Comparison of ENCODE assay signal across 23 cellular contexts in genomic region chr22:40261783-40262182, GRCh38.
DNase-seq lines count a peak whose midpoint lies in the region; ATAC-seq, FAIRE-seq and TF ChIP-seq lines count a peak whose summit lies in the region.
"Had no signal": no experiment of that assay in that cellular context is flagged by ENCODE, and none has a peak within 500 bp of the region (broad histone marks: within the 10 kb centered on the region; RNA-seq: fewer than 3 reads in every experiment).

No MANE protein-coding gene starts in this region.

- H2BK20ac ChIP-seq in H9 (ENCODE audit: low read depth, low read length, poor library complexity, severe bottlenecking): no peak overlapping the region

- H4K20me1 ChIP-seq in H9 (ENCODE audit: control insufficient read depth, insufficient read depth, insufficient read length): no peaks in the 10 kb centered on the region

- no CpG with 5 or more reads among the region's 21 CpGs for WGBS in H9 (ENCODE audit: extremely low coverage, insufficient read length, low lambda C conversion rate)

- H3K36me3 Mint-ChIP-seq in activated CD4-positive, alpha-beta T cell treated with anti-CD3 and anti-CD28 coated beads for 36 hours (ENCODE audit: low read depth): peaks cover 57% of the 10 kb centered on the region
- H3K36me3 Mint-ChIP-seq in T-helper 17 cell (ENCODE audit: low read depth) (peaks cover 15% of the 10 kb centered on the region), H9 (ENCODE audit: insufficient read depth in 1 of 3, low read depth in 3 of 3) (peaks cover 36 to 64% (median 59%) of the 10 kb centered on the region in 3 experiments)

- H4K5ac ChIP-seq in H9 (ENCODE audit: insufficient read length, low read depth, low read length): no peak overlapping the region

- no peak for FAIRE-seq in kidney (lab: Jason Lieb, UNC)
- FAIRE-seq: H54, HTR-8/SVneo had no signal

- DNase-seq in activated CD4-positive, alpha-beta T cell treated with anti-CD3 and anti-CD28 coated beads for 36 hours: no peak
- no peak for DNase-seq in activated CD4-positive, alpha-beta T cell treated with anti-CD3 and anti-CD28 coated beads for 1 hour
- DNase-seq in T-helper 17 cell: no peak
- DNase-seq in kidney: peak; percentile 73
- peak in 6 of 10 donors; percentile 14 to 87 (median 66) for DNase-seq in posterior cingulate gyrus
- DNase-seq in H9: no peak
- DNase-seq in NCI-H1694 (lab: John Stamatoyannopoulos, UW): no peak
- DNase-seq: Calu3; DMS79 treated with DMSO at 0.1 percent for 48 hours; KG1; MM.1S; NCI-H2029 treated with DMSO at 0.1 percent for 48 hours; NCI-H446 treated with DMSO at 0.1 percent for 48 hours; NCI-H526; NCI-H82; NK-92 treated with Interleukin-12 subunit alpha and Interleukin-12 subunit beta, amount 100 ng/mL, for 24 hours; PC-3; SJCRH30 had no signal

- H3K4me3 ChIP-seq in kidney (ENCODE audit: low read length in 2 of 2): no peak overlapping the region
- H3K4me3 ChIP-seq: SJCRH30 had no signal

- H2BK12ac ChIP-seq in H9 (ENCODE audit: insufficient read length, low read depth, low read length): no peak overlapping the region

- H3K4me1 ChIP-seq in kidney (ENCODE audit: control insufficient read depth in 1 of 2, insufficient read depth in 1 of 2, low read depth in 1 of 2, low read length in 2 of 2): peaks cover 7 to 11% of the 10 kb centered on the region in 2 donors
- H3K4me1 ChIP-seq in H9 (ENCODE audit: insufficient read depth, low read length): no peaks in the 10 kb centered on the region
- H3K4me1 ChIP-seq: SJCRH30 had no signal

- H4K91ac ChIP-seq in H9 (ENCODE audit: insufficient read length, low read depth, low read length): no peak overlapping the region

- intact Hi-C loops in activated CD4-positive, alpha-beta T cell treated with anti-CD3 and anti-CD28 coated beads for 36 hours (cut with DNase I, micrococcal nuclease): no loop called here
- intact Hi-C loops in kidney (cut with DNase I): no loop called here
- intact Hi-C loops in posterior cingulate gyrus (cut with DNase I): no loop called here

- H3K4me2 ChIP-seq in H9 (ENCODE audit: insufficient read depth, insufficient read length, low read length): no peak overlapping the region

- no peaks in the 10 kb centered on the region; the same call in 1 of the 2 replicates for H3K79me2 ChIP-seq in H9 (ENCODE audit: insufficient read depth, low read length)

- H3K9me3 ChIP-seq in T-helper 17 cell (ENCODE audit: control insufficient read depth, low read length, poor library complexity, severe bottlenecking) (no peaks in the 10 kb centered on the region), kidney (ENCODE audit: control insufficient read depth in 1 of 2, low read length in 2 of 2) (no peaks in the 10 kb centered on the region), H9 (ENCODE audit: control insufficient read depth, low read depth, low read length) (no peaks in the 10 kb centered on the region)
- H3K9me3 ChIP-seq: SJCRH30 had no signal

- no peak overlapping the region for H2AK5ac ChIP-seq in H9 (ENCODE audit: insufficient read length, low read length)

- POLR2A ChIA-PET in activated CD4-positive, alpha-beta T cell treated with anti-CD3 and anti-CD28 coated beads for 36 hours (lab: Charles Lee): no interaction called here

- CTCF ChIA-PET in activated CD4-positive, alpha-beta T cell treated with anti-CD3 and anti-CD28 coated beads for 36 hours (lab: Charles Lee): no interaction called here

- no peak overlapping the region; the same call in 1 of the 2 replicates for H3K14ac ChIP-seq in H9 (ENCODE audit: insufficient read depth, low read length)

- no peak overlapping the region for H3K23ac ChIP-seq in H9 (ENCODE audit: insufficient read length, low read depth, low read length)

- peaks cover 75% of the 10 kb centered on the region for H3K4me1 Mint-ChIP-seq in activated CD4-positive, alpha-beta T cell treated with anti-CD3 and anti-CD28 coated beads for 36 hours
- H3K4me1 Mint-ChIP-seq in T-helper 17 cell (peaks cover 66% of the 10 kb centered on the region), H9 (peaks cover 6 to 11% of the 10 kb centered on the region in 2 experiments; a peak in 3 of 4 replicates)

- no peak overlapping the region for H3K4ac ChIP-seq in H9 (ENCODE audit: low read depth, low read length)

- no peaks in the 10 kb centered on the region for H3K27me3 Mint-ChIP-seq in activated CD4-positive, alpha-beta T cell treated with anti-CD3 and anti-CD28 coated beads for 36 hours
- H3K27me3 Mint-ChIP-seq in T-helper 17 cell (no peaks in the 10 kb centered on the region), H9 (ENCODE audit: low read depth) (no peaks in the 10 kb centered on the region)

- H3K36me3 ChIP-seq in kidney (ENCODE audit: control insufficient read depth in 1 of 2, insufficient read depth in 2 of 2, low read length in 2 of 2): peaks cover 7 to 34% of the 10 kb centered on the region in 2 donors

- H3K9ac ChIP-seq in kidney (ENCODE audit: low read length in 2 of 2): no peak overlapping the region
- H3K9ac ChIP-seq in H9 (ENCODE audit: extremely low read depth, insufficient read length, low read length): no peak overlapping the region

- TF ChIP-seq CTCF in kidney (IDR thresholded peaks at IDR 0.05; ENCODE audit: borderline replicate concordance, extremely low read depth, insufficient read depth): no peak
- no peak for TF ChIP-seq CTCF in H9 (conservative IDR thresholded peaks at IDR 0.05)

- no peak overlapping the region for H3K18ac ChIP-seq in H9 (ENCODE audit: insufficient read length, low read depth, low read length)

- H3K27ac ChIP-seq in kidney (ENCODE audit: low read depth in 2 of 2, low read length in 2 of 2): no peak overlapping the region
- no peak overlapping the region for H3K27ac ChIP-seq in H9 (ENCODE audit: insufficient read length, low read depth, low read length)
- H3K27ac ChIP-seq: 22Rv1, SJCRH30 had no signal

- no peak overlapping the region for H3K56ac ChIP-seq in H9 (ENCODE audit: insufficient read length, low read depth, low read length)

- no peak overlapping the region for H2BK5ac ChIP-seq in H9 (ENCODE audit: insufficient read length, low read length)

- H4K8ac ChIP-seq in H9 (replicated peaks; ENCODE audit: insufficient read length, low read depth, low read length): no peak overlapping the region

- H3K23me2 ChIP-seq in H9 (ENCODE audit: insufficient read length, low read depth, low read length, poor library complexity, severe bottlenecking): no peaks in the 10 kb centered on the region

- ATAC-seq in activated CD4-positive, alpha-beta T cell treated with anti-CD3 and anti-CD28 coated beads for 36 hours: no peak
- ATAC-seq in T-helper 17 cell (no peak), HG03457 (IDR thresholded peaks at IDR 0.05; ENCODE audit: unreplicated experiment) (no peak)
- ATAC-seq: PC-3, Right ventricle myocardium inferior had no signal

- H3K4me3 Mint-ChIP-seq in activated CD4-positive, alpha-beta T cell treated with anti-CD3 and anti-CD28 coated beads for 36 hours: no peak overlapping the region
- peak overlapping the region; percentile 43 for H3K4me3 Mint-ChIP-seq in T-helper 17 cell
- no peak overlapping the region for H3K4me3 Mint-ChIP-seq in H9

- no peak overlapping the region for H2AFZ ChIP-seq in H9 (ENCODE audit: low read length)

- H3K27me3 ChIP-seq in H9 (ENCODE audit: insufficient read depth, low read length): no peaks in the 10 kb centered on the region
- H3K27me3 ChIP-seq: SJCRH30 had no signal

- peaks cover 3% of the 10 kb centered on the region for H3K9me3 Mint-ChIP-seq in activated CD4-positive, alpha-beta T cell treated with anti-CD3 and anti-CD28 coated beads for 36 hours (ENCODE audit: low read depth)
- H3K9me3 Mint-ChIP-seq in H9: no peaks in the 10 kb centered on the region

- no peak overlapping the region for H3T11ph ChIP-seq in H9 (ENCODE audit: low read length)

- no peak overlapping the region for H2BK15ac ChIP-seq in H9 (ENCODE audit: low read depth, low read length)

- H2BK120ac ChIP-seq in H9 (ENCODE audit: low read depth, low read length, poor library complexity, severe bottlenecking): no peak overlapping the region

- H3K79me1 ChIP-seq in H9 (ENCODE audit: insufficient read depth, low read depth, low read length, poor library complexity, severe bottlenecking): no peaks in the 10 kb centered on the region

- peak overlapping the region; percentile 6 for H3K27ac Mint-ChIP-seq in activated CD4-positive, alpha-beta T cell treated with anti-CD3 and anti-CD28 coated beads for 36 hours
- H3K27ac Mint-ChIP-seq in T-helper 17 cell (no peak overlapping the region), H9 (peak overlapping the region in 1 of 3 experiments; percentile 50; a peak in 1 of 7 replicates)

Comparison
In these comparisons a context has a peak if more than half of its experiments do, and no peak if none do; other contexts are left out.
1. DNase-seq: peak in kidney (single experiment) and posterior cingulate gyrus (6 of 10); none in activated CD4-positive, alpha-beta T cell treated with anti-CD3 and anti-CD28 coated beads for 36 hours (single experiment), activated CD4-positive, alpha-beta T cell treated with anti-CD3 and anti-CD28 coated beads for 1 hour (single experiment), T-helper 17 cell (0 of 3), H9 (single experiment) and NCI-H1694 (single experiment).